Comparison of ENCODE assay signal across 2 cellular contexts in the genomic region with DNA sequence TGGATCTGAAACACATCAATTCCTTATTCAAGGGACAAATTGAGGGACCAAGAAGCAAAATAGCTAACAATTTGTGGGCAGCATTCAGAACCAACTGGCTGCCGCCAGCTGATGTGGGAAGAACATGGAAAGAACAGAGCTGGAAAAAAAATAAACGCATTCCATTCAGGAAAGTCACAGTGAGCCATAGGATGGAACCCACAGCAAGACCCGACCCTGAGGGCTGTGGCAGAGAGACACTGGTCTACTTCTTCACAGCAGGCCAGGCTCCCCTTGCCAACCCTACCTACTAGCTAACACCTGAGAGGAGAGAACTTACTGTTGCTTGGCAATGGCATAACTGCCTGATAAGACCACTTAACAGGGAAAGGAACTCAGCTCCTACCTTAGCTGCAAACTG.
TF ChIP-seq lines count a peak whose summit lies in the region.

No MANE protein-coding gene starts in this region.

TF ChIP-seq in H1, 55 proteins besides CTCF, POLR2A, EP300 and RAD21:
- 0 out of 2 replicates have a peak, but pooled peaks have one; percentile 19 for TF ChIP-seq JUND (IDR thresholded peaks at IDR 0.05; ENCODE audit: low read length)
- TF ChIP-seq EGR1 (IDR thresholded peaks at IDR 0.05; ENCODE audit: borderline replicate concordance, low read depth, low read length), result no peak
TF ChIP-seq in H1: peak in this region for 1.

TF ChIP-seq in neural cell, 6 proteins besides CTCF, POLR2A, EP300 and RAD21:
- TF ChIP-seq SMC3 (conservative IDR thresholded peaks at IDR 0.05; ENCODE audit: poor library complexity) (no peak), EZH2 (IDR thresholded peaks at IDR 0.05; ENCODE audit: borderline replicate concordance, insufficient read depth, low read length, poor library complexity, severe bottlenecking) (no peak), POLR2AphosphoS5 (IDR thresholded peaks at IDR 0.05) (no peak), MXI1 (conservative IDR thresholded peaks at IDR 0.05; ENCODE audit: poor library complexity, severe bottlenecking) (no peak), TAF1 (IDR thresholded peaks at IDR 0.05; ENCODE audit: low read depth) (no peak), REST (IDR thresholded peaks at IDR 0.05; ENCODE audit: borderline replicate concordance) (peak; percentile 42)
